Comparison of ENCODE assay signal across 16 cellular contexts in genomic region chr4:76969493-76969892, GRCh38.
"Had no signal": no experiment of that assay in that cellular context is flagged by ENCODE, and none has a peak within 500 bp of the region (broad histone marks: within the 10 kb centered on the region; RNA-seq: fewer than 3 reads in every experiment).

No MANE protein-coding gene starts in this region.

- H3K4me1 ChIP-seq: esophagus squamous epithelium, foreskin keratinocyte, testis had no signal

- FAIRE-seq: colon had no signal

- H3K27ac Mint-ChIP-seq: activated CD8-positive, alpha-beta T cell treated with anti-CD3 and anti-CD28 coated beads for 36 hours; activated naive CD8-positive, alpha-beta T cell treated with anti-CD3 and anti-CD28 coated beads, Interleukin-2, amount 10 ng/mL, durations not matched to agents 7 days and 5 days; activated T-cell treated with anti-CD3 and anti-CD28 coated beads, Interleukin-2, amount 50 U/mL, for 72 hours; natural killer cell had no signal

- H3K9me3 Mint-ChIP-seq: activated CD8-positive, alpha-beta T cell treated with anti-CD3 and anti-CD28 coated beads for 36 hours; activated T-cell treated with anti-CD3 and anti-CD28 coated beads, Interleukin-2, amount 50 U/mL, for 72 hours; natural killer cell had no signal

- ATAC-seq: activated CD8-positive, alpha-beta T cell treated with anti-CD3 and anti-CD28 coated beads for 36 hours; activated T-cell treated with anti-CD3 and anti-CD28 coated beads, Interleukin-2, amount 50 U/mL, for 72 hours; foreskin keratinocyte; natural killer cell had no signal

- H3K27me3 ChIP-seq: esophagus squamous epithelium, foreskin keratinocyte, testis had no signal

- H3K27me3 Mint-ChIP-seq: activated CD8-positive, alpha-beta T cell treated with anti-CD3 and anti-CD28 coated beads for 36 hours; activated naive CD8-positive, alpha-beta T cell treated with anti-CD3 and anti-CD28 coated beads, Interleukin-2, amount 10 ng/mL, durations not matched to agents 7 days and 5 days had no signal

- H3K9me3 ChIP-seq: esophagus squamous epithelium, testis had no signal

- H3K4me3 ChIP-seq: esophagus squamous epithelium, testis had no signal

- H3K27ac ChIP-seq: esophagus squamous epithelium, foreskin keratinocyte, testis, VCaP had no signal

- H3K36me3 ChIP-seq: esophagus squamous epithelium had no signal

- H3K4me3 Mint-ChIP-seq: activated CD8-positive, alpha-beta T cell treated with anti-CD3 and anti-CD28 coated beads for 36 hours; activated naive CD8-positive, alpha-beta T cell treated with anti-CD3 and anti-CD28 coated beads, Interleukin-2, amount 10 ng/mL, durations not matched to agents 7 days and 5 days; activated T-cell treated with anti-CD3 and anti-CD28 coated beads, Interleukin-2, amount 50 U/mL, for 72 hours; natural killer cell had no signal

- DNase-seq: activated CD8-positive, alpha-beta memory T cell treated with anti-CD3 and anti-CD28 coated beads, Interleukin-2, amount 50 U/mL, for 4 hours; activated CD8-positive, alpha-beta T cell treated with anti-CD3 and anti-CD28 coated beads for 36 hours; activated naive CD8-positive, alpha-beta T cell treated with anti-CD3 and anti-CD28 coated beads, Interleukin-2, amount 10 ng/mL, durations not matched to agents 7 days and 5 days; activated T-cell treated with anti-CD3 and anti-CD28 coated beads, Interleukin-2, amount 50 U/mL, for 72 hours; aorta; esophagus squamous epithelium; foreskin keratinocyte; left cardiac atrium; mammary epithelial cell; natural killer cell; stimulated activated CD4-positive, alpha-beta T cell treated with anti-CD3 and anti-CD28 coated beads, Interleukin-2, amount 100 ng/mL, for 48 hours; stimulated activated naive CD4-positive, alpha-beta T cell treated with Interleukin-2 at 50 U/mL for 16 hours; T-helper 9 cell; testis had no signal
